17 cellular contexts compared by ENCODE assay signal in the genomic region with DNA sequence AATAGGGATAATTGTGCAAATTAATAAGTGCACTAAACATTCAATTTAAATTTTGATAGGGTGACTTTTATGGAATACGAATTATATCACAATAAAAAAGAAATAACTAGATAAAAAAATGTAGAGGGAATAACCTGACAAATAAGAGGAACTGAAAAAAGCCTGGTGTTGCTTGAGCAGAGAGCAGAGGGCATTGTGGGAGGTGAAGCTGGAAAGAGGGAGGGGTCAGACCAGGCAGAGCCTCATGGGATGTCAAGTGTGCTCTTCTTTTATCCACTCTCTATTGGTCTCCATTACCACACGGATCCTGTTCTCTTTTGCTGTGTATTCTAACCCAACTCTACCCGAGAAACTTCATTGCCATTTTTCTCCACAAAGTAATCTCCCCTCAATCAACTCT.
DNase-seq lines count a peak whose midpoint lies in the region; ATAC-seq and TF ChIP-seq lines count a peak whose summit lies in the region.
"Had no signal": no experiment of that assay in that cellular context is flagged by ENCODE, and none has a peak within 500 bp of the region (broad histone marks: within the 10 kb centered on the region; RNA-seq: fewer than 3 reads in every experiment).

No MANE protein-coding gene starts in this region.

- ATAC-seq in HG02759 (IDR thresholded peaks at IDR 0.05; ENCODE audit: unreplicated experiment): peak; percentile 56
- ATAC-seq in GM21515 (IDR thresholded peaks at IDR 0.05; ENCODE audit: unreplicated experiment): no peak

- DNase-seq in NOMO-1 treated with DMSO at 0.1 percent for 48 hours (lab: John Stamatoyannopoulos, UW; ENCODE audit: unreplicated experiment) (peak; percentile 5), NOMO-1 (lab: John Stamatoyannopoulos, UW; ENCODE audit: unreplicated experiment in 2 of 2) (no peak), NB4 (ENCODE audit: low read depth) (peak; percentile 9), neuronal stem cell (ENCODE audit: low spot score) (no peak), NCI-H2196 (lab: John Stamatoyannopoulos, UW; ENCODE audit: unreplicated experiment) (no peak), osteocyte (ENCODE audit: extremely low spot score, unreplicated experiment) (no peak)
- DNase-seq: COR-L47, HCEC 1CT, IMR-90, Kasumi-1, NCI-H1048, NCI-H146, NCI-H2081 treated with DMSO at 0.1 percent for 48 hours, SHP77 treated with DMSO at 0.1 percent for 48 hours had no signal

- no peak overlapping the region for H2BK5ac ChIP-seq in neuronal stem cell (ENCODE audit: low read length)

- H3K4me2 ChIP-seq in neuronal stem cell (ENCODE audit: insufficient read depth, low read length, poor library complexity, severe bottlenecking): no peak overlapping the region

- H2BK12ac ChIP-seq in neuronal stem cell (ENCODE audit: low read length): no peak overlapping the region

- no peak for TF ChIP-seq CTCF in NB4 (IDR thresholded peaks at IDR 0.05; ENCODE audit: low read depth, low read length)
- TF ChIP-seq CTCF in osteocyte (IDR thresholded peaks at IDR 0.05): no peak

- no peak overlapping the region for H3K27ac ChIP-seq in neuronal stem cell (replicated peaks; ENCODE audit: low read length)
- H3K27ac ChIP-seq: C4-2B had no signal

- no peak overlapping the region for H3K4me3 ChIP-seq in NB4 (ENCODE audit: low read depth, low read length)
- H3K4me3 ChIP-seq in neuronal stem cell (ENCODE audit: low read length in 2 of 2): no peak overlapping the region

- no peaks in the 10 kb centered on the region for H3K9me3 ChIP-seq in neuronal stem cell (replicated peaks in 1 of 2; ENCODE audit: control insufficient read depth in 2 of 2, insufficient read depth in 1 of 2, low read depth in 1 of 2, low read length in 2 of 2)

- H3K9me3 Mint-ChIP-seq in osteocyte (ENCODE audit: unreplicated experiment): peaks cover 16% of the 10 kb centered on the region

- no peaks in the 10 kb centered on the region for H3K27me3 Mint-ChIP-seq in osteocyte (ENCODE audit: unreplicated experiment)

- H3K4me1 ChIP-seq in neuronal stem cell (ENCODE audit: control insufficient read depth in 2 of 2, insufficient read depth in 1 of 2, low read depth in 1 of 2, low read length in 2 of 2): no peaks in the 10 kb centered on the region

- H2AK5ac ChIP-seq in neuronal stem cell (ENCODE audit: low read depth, low read length): no peak overlapping the region

- H4K91ac ChIP-seq in neuronal stem cell (ENCODE audit: low read depth, low read length, poor library complexity): no peak overlapping the region

- H3K23ac ChIP-seq in neuronal stem cell (ENCODE audit: low read depth, low read length, poor library complexity): no peak overlapping the region

- H3K18ac ChIP-seq in neuronal stem cell (ENCODE audit: low read length): no peak overlapping the region

- TF ChIP-seq POLR2A in NB4 (IDR thresholded peaks at IDR 0.05; ENCODE audit: extremely low read depth, insufficient read length): no peak

- WGBS in neuronal stem cell (ENCODE audit: extremely low coverage in 2 of 2, insufficient read length in 2 of 2, insufficient replicate concordance in 1 of 2), 2 donors: no CpG with 5 or more reads among the region's 3 CpGs

- no peaks in the 10 kb centered on the region for H3K27me3 ChIP-seq in neuronal stem cell (ENCODE audit: control insufficient read depth in 3 of 3, insufficient read depth in 3 of 3, low read depth in 1 of 3, low read length in 3 of 3)

- H3K79me1 ChIP-seq in neuronal stem cell (ENCODE audit: low read depth, low read length): no peaks in the 10 kb centered on the region

- no peak overlapping the region for H3K9ac ChIP-seq in neuronal stem cell (ENCODE audit: low read depth, low read length, poor library complexity)

- H3K4ac ChIP-seq in neuronal stem cell (ENCODE audit: low read length): no peak overlapping the region

- no peak overlapping the region for H2BK120ac ChIP-seq in neuronal stem cell (ENCODE audit: low read depth, low read length)

- H4K8ac ChIP-seq in neuronal stem cell (ENCODE audit: low read depth, low read length): no peak overlapping the region

- no peaks in the 10 kb centered on the region for H3K4me1 Mint-ChIP-seq in osteocyte (ENCODE audit: unreplicated experiment)

- no peaks in the 10 kb centered on the region for H3K36me3 ChIP-seq in neuronal stem cell (replicated peaks in 1 of 2; ENCODE audit: control insufficient read depth in 2 of 2, insufficient read depth in 2 of 2, low read length in 2 of 2)

- no peaks in the 10 kb centered on the region for H3K36me3 Mint-ChIP-seq in osteocyte (ENCODE audit: unreplicated experiment)

- H2AFZ ChIP-seq in neuronal stem cell (ENCODE audit: low read length): peak overlapping the region; percentile 4

- H3K4me3 Mint-ChIP-seq in osteocyte (ENCODE audit: unreplicated experiment): no peak overlapping the region

- no peak overlapping the region for H2BK15ac ChIP-seq in neuronal stem cell (ENCODE audit: low read length)

- no peak overlapping the region for H3K14ac ChIP-seq in neuronal stem cell (ENCODE audit: low read length)

- no peak overlapping the region for H3K27ac Mint-ChIP-seq in osteocyte (ENCODE audit: unreplicated experiment)

Comparison
In these comparisons a context has a peak if more than half of its experiments do, and no peak if none do; other contexts are left out.
1. DNase-seq: peak in NOMO-1 treated with DMSO at 0.1 percent for 48 hours (single experiment) and NB4 (single experiment); none in NOMO-1 (0 of 2), neuronal stem cell (single experiment), NCI-H2196 (single experiment) and osteocyte (single experiment).